12 cellular contexts compared by ENCODE assay signal in the genomic region with DNA sequence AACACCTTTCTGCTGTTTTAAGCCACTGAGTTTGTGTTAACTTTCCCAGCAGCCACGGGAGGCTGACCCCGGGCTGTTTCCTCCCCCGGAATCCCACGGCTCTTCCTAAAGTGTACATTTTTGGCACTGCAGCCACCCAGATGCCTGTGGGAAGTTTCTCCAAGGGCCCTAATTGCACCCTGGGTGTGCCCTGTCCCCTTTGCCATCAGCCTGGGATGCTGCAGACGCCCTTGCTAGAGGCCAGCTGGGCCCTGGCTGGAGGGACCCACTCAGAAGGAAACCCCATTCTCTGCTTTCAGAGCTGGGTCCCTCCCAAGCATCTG.
"Had no signal": no experiment of that assay in that cellular context is flagged by ENCODE, and none has a peak within 500 bp of the region (broad histone marks: within the 10 kb centered on the region; RNA-seq: fewer than 3 reads in every experiment).

No MANE protein-coding gene starts in this region.

- H3K4me3 Mint-ChIP-seq: activated CD4-positive, alpha-beta memory T cell treated with anti-CD3 and anti-CD28 coated beads for 36 hours; activated naive CD4-positive, alpha-beta T cell treated with anti-CD3 and anti-CD28 coated beads for 36 hours; stimulated activated naive B cell treated with anti-CD40 and anti-IgM and Interleukin-4, amounts not matched to agents 10 μg/mL and 1 μg/mL and 100 μg/mL, for 72 hours; T-cell had no signal

- H3K4me3 ChIP-seq: esophagus squamous epithelium, upper lobe of right lung had no signal

- H3K4me1 ChIP-seq: esophagus squamous epithelium, upper lobe of right lung had no signal

- DNase-seq: activated CD4-positive, alpha-beta memory T cell treated with anti-CD3 and anti-CD28 coated beads for 36 hours; activated CD4-positive, alpha-beta T cell treated with anti-CD3 and anti-CD28 coated beads for 1 hour; activated naive CD4-positive, alpha-beta T cell treated with anti-CD3 and anti-CD28 coated beads for 36 hours; effector CD8-positive, alpha-beta T cell; esophagus squamous epithelium; kidney glomerular epithelial cell; stimulated activated CD4-positive, alpha-beta T cell treated with anti-CD3 and anti-CD28 coated beads, Interleukin-2, amount 100 ng/mL, for 48 hours; stimulated activated naive B cell treated with anti-CD40 and anti-IgM and Interleukin-4, amounts not matched to agents 10 μg/mL and 1 μg/mL and 100 μg/mL, for 72 hours had no signal

- H3K27ac Mint-ChIP-seq: activated CD4-positive, alpha-beta memory T cell treated with anti-CD3 and anti-CD28 coated beads for 36 hours; activated naive CD4-positive, alpha-beta T cell treated with anti-CD3 and anti-CD28 coated beads for 36 hours; stimulated activated naive B cell treated with anti-CD40 and anti-IgM and Interleukin-4, amounts not matched to agents 10 μg/mL and 1 μg/mL and 100 μg/mL, for 72 hours; T-cell had no signal

- H3K27me3 ChIP-seq: upper lobe of right lung had no signal

- ATAC-seq: T-cell had no signal

- H3K9me3 ChIP-seq: esophagus squamous epithelium, SK-N-SH, upper lobe of right lung had no signal

- H3K9me3 Mint-ChIP-seq: activated CD4-positive, alpha-beta memory T cell treated with anti-CD3 and anti-CD28 coated beads for 36 hours; activated naive CD4-positive, alpha-beta T cell treated with anti-CD3 and anti-CD28 coated beads for 36 hours; stimulated activated naive B cell treated with anti-CD40 and anti-IgM and Interleukin-4, amounts not matched to agents 10 μg/mL and 1 μg/mL and 100 μg/mL, for 72 hours; T-cell had no signal

- H3K4me1 Mint-ChIP-seq: stimulated activated naive B cell treated with anti-CD40 and anti-IgM and Interleukin-4, amounts not matched to agents 10 μg/mL and 1 μg/mL and 100 μg/mL, for 72 hours; T-cell had no signal

- H3K36me3 Mint-ChIP-seq: activated CD4-positive, alpha-beta memory T cell treated with anti-CD3 and anti-CD28 coated beads for 36 hours; stimulated activated naive B cell treated with anti-CD40 and anti-IgM and Interleukin-4, amounts not matched to agents 10 μg/mL and 1 μg/mL and 100 μg/mL, for 72 hours; T-cell had no signal

- H3K27ac ChIP-seq: esophagus squamous epithelium, upper lobe of right lung, VCaP had no signal

- H3K36me3 ChIP-seq: esophagus squamous epithelium, upper lobe of right lung had no signal
